ENCODE assay signal across 12 cellular contexts in the genomic region with DNA sequence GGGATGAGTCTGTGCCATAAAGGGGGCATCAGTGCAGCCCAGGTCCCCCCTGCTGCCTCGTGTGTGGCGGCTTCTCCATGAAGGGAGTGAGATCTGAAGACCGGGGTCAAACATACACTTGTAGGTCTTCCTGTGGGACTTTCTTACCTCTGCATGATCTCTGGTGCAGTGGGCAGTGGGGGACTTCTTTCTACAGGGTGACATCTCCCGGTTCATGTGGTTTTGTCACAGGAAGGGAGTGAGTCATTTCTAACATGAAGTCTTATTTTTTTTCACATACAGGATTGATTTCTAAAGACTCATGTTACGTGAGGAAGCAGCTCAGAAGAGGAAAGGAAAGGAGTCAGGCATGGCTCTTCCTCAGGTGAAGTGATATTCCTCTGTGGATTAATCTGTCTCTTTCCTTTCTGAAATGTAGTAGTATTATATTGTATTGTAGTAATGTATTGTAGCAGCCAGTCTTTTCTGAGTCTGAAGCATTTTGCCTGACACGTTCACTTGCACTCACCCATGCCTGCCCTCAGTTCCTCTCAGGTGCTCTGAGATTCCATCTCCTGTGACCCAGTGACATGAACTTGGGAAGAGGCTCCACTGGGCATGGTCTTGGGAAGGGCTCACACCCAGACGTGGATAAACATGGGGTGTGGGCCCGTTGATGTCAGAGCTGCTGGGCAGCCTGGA. TPM values are rescaled to one million over a fixed set of nuclear protein-coding genes. Genes with fewer than 3 reads are reported as not detected.
DNase-seq lines count a peak whose midpoint lies in the region; ATAC-seq and TF ChIP-seq lines count a peak whose summit lies in the region.
"Had no signal": no experiment of that assay in that cellular context is flagged by ENCODE, and none has a peak within 500 bp of the region (broad histone marks: within the 10 kb centered on the region; RNA-seq: fewer than 3 reads in every experiment).

No MANE protein-coding gene starts in this region.

- peak overlapping the region; percentile 47 to 92 (median 72) for H3K27ac Mint-ChIP-seq in naive thymus-derived CD8-positive, alpha-beta T cell

- peak; percentile 46 to 84 for ATAC-seq in naive thymus-derived CD8-positive, alpha-beta T cell

- H4K20me1 ChIP-seq in Loucy (ENCODE audit: insufficient read depth, low read length, poor library complexity, severe bottlenecking) (no peaks in the 10 kb centered on the region), hepatocyte (ENCODE audit: insufficient read depth, poor library complexity, severe bottlenecking) (no peaks in the 10 kb centered on the region)

- H3K4me3 ChIP-seq in GM06990 (replicated peaks; ENCODE audit: low read depth, low read length) (no peak overlapping the region), Loucy (ENCODE audit: low read length, poor library complexity, severe bottlenecking) (peak overlapping the region; percentile 34), hepatocyte (no peak overlapping the region)
- H3K4me3 ChIP-seq: thoracic aorta had no signal

- no peaks in the 10 kb centered on the region for H3K27me3 Mint-ChIP-seq in naive thymus-derived CD8-positive, alpha-beta T cell

- peaks cover 9 to 36% (median 28%) of the 10 kb centered on the region in 4 donors for H3K4me1 Mint-ChIP-seq in naive thymus-derived CD8-positive, alpha-beta T cell

- DNase-seq in GM06990 (ENCODE audit: extremely low read depth, insufficient read length) (peak; percentile 37), epidermal melanocyte (ENCODE audit: insufficient read length, low spot score) (no peak), NCI-H128 (lab: John Stamatoyannopoulos, UW; ENCODE audit: unreplicated experiment) (no peak), hepatocyte (ENCODE audit: low spot score) (no peak), DMS 273 treated with DMSO at 0.1 percent for 48 hours (lab: John Stamatoyannopoulos, UW) (no peak)
- DNase-seq in activated CD8-positive, alpha-beta memory T cell treated with anti-CD3 and anti-CD28 coated beads, Interleukin-2, amount 50 U/mL, for 48 hours, result peak; percentile 53
- peak in 2 of 10 donors; percentile 4 to 38 for DNase-seq in naive thymus-derived CD8-positive, alpha-beta T cell
- DNase-seq: heart left ventricle, NCI-H1694 treated with DMSO at 0.1 percent for 48 hours, RPMI8226 had no signal

- H3K4me1 ChIP-seq in Loucy (ENCODE audit: insufficient read depth, low read length, poor library complexity, severe bottlenecking) (peaks cover 13% of the 10 kb centered on the region), hepatocyte (ENCODE audit: insufficient read depth) (no peaks in the 10 kb centered on the region)

- peak overlapping the region; percentile 26 for H3K9ac ChIP-seq in Loucy (ENCODE audit: low read depth, low read length, poor library complexity, severe bottlenecking)

- H3K9me3 ChIP-seq in Loucy (ENCODE audit: insufficient read depth, low read depth, low read length), result no peaks in the 10 kb centered on the region
- H3K9me3 ChIP-seq in hepatocyte (ENCODE audit: low read depth), result no peaks in the 10 kb centered on the region
- H3K9me3 ChIP-seq: thoracic aorta had no signal

- H3K9me3 Mint-ChIP-seq in naive thymus-derived CD8-positive, alpha-beta T cell, result peaks cover 0 to 77% (median 9%) of the 10 kb centered on the region in 9 donors

- H3K4me3 Mint-ChIP-seq in naive thymus-derived CD8-positive, alpha-beta T cell, result peak overlapping the region in 7 of 10 donors; percentile 1 to 82 (median 24)

- H3K27me3 ChIP-seq in GM06990 (replicated peaks; ENCODE audit: control insufficient read depth, insufficient read depth, low read length), result no peaks in the 10 kb centered on the region
- no peaks in the 10 kb centered on the region for H3K27me3 ChIP-seq in Loucy (ENCODE audit: insufficient read depth, low read length, poor library complexity, severe bottlenecking)
- no peaks in the 10 kb centered on the region for H3K27me3 ChIP-seq in hepatocyte
- H3K27me3 ChIP-seq: heart left ventricle had no signal

- H3K9me2 ChIP-seq in Loucy (replicated peaks; ENCODE audit: low read depth, low read length) (no peaks in the 10 kb centered on the region), hepatocyte (replicated peaks; ENCODE audit: insufficient read depth) (no peaks in the 10 kb centered on the region)

- TF ChIP-seq CTCF in GM06990 (IDR thresholded peaks at IDR 0.05; ENCODE audit: insufficient read depth, low read length, poor library complexity, severe bottlenecking) (no peak), Loucy (conservative IDR thresholded peaks at IDR 0.05; ENCODE audit: low read length) (no peak), hepatocyte (IDR thresholded peaks at IDR 0.05; ENCODE audit: poor library complexity) (no peak)

- whole genome bisulfite sequencing in hepatocyte (ENCODE audit: low lambda C conversion rate, missing lambda C conversion rate), result 98% methylated on average over 8 of the region's 8 CpGs

- H3K79me2 ChIP-seq in Loucy (ENCODE audit: insufficient read depth, low read length), result peaks cover 18% of the 10 kb centered on the region
- H3K79me2 ChIP-seq in hepatocyte, result peaks cover 17% of the 10 kb centered on the region

- H3K4me2 ChIP-seq in Loucy (ENCODE audit: low read depth, low read length, poor library complexity, severe bottlenecking) (peak overlapping the region; percentile 59), hepatocyte (no peak overlapping the region)

- POLR2A ChIA-PET in naive thymus-derived CD8-positive, alpha-beta T cell (lab: Charles Lee), result no interaction called here

- no peak overlapping the region for H2AFZ ChIP-seq in Loucy (ENCODE audit: low read length)
- H2AFZ ChIP-seq in hepatocyte, result no peak overlapping the region

- H3K36me3 Mint-ChIP-seq in naive thymus-derived CD8-positive, alpha-beta T cell, result peaks cover 28 to 88% (median 81%) of the 10 kb centered on the region in 3 donors

- H3K27ac ChIP-seq in hepatocyte, result no peak overlapping the region
- H3K27ac ChIP-seq: thoracic aorta had no signal

- no peaks in the 10 kb centered on the region for H3F3A ChIP-seq in Loucy (ENCODE audit: low read depth)

- H3K36me3 ChIP-seq in GM06990 (ENCODE audit: control insufficient read depth, insufficient read depth, low read length) (peaks cover 8% of the 10 kb centered on the region), Loucy (ENCODE audit: insufficient read depth, low read length) (peaks cover 17% of the 10 kb centered on the region), hepatocyte (replicated peaks; ENCODE audit: insufficient read depth, low read depth) (no peaks in the 10 kb centered on the region)

RNA-seq across cellular contexts. Expression of a gene that starts 15.7 kb away (rescaled TPM):
- total RNA-seq in naive thymus-derived CD8-positive, alpha-beta T cell, result 10 to 100 TPM; 51.6 to 58.3 TPM
- polyA plus RNA-seq in naive thymus-derived CD8-positive, alpha-beta T cell, result 10 to 100 TPM in 2 of 3 donors, 1 to 10 TPM in 1; 8.0 to 13.2 (median 12.9) TPM
- 15.7 and 25.7 TPM in 2 replicates for total RNA-seq in hepatocyte
- polyA plus RNA-seq in hepatocyte, result 2.2 and 2.7 TPM in 2 replicates

RNA-seq across cellular contexts. Expression of a gene that starts 27.0 kb away (rescaled TPM):
- 10 to 100 TPM; 35.8 to 40.3 TPM for total RNA-seq in naive thymus-derived CD8-positive, alpha-beta T cell
- 10 to 100 TPM; 13.6 to 14.4 (median 14.1) TPM for polyA plus RNA-seq in naive thymus-derived CD8-positive, alpha-beta T cell
- 15.2 TPM in 2 replicates for total RNA-seq in hepatocyte
- 5.3 and 9.3 TPM in 2 replicates for polyA plus RNA-seq in hepatocyte

Comparison
In these comparisons a context has a peak if more than half of its experiments do, and no peak if none do; other contexts are left out.
1. DNase-seq: peak in GM06990 (single experiment) and activated CD8-positive, alpha-beta memory T cell treated with anti-CD3 and anti-CD28 coated beads, Interleukin-2, amount 50 U/mL, for 48 hours (single experiment); none in epidermal melanocyte (single experiment), NCI-H128 (single experiment), hepatocyte (single experiment) and DMS 273 treated with DMSO at 0.1 percent for 48 hours (single experiment).